17 cellular contexts compared by ENCODE assay signal in the genomic region with DNA sequence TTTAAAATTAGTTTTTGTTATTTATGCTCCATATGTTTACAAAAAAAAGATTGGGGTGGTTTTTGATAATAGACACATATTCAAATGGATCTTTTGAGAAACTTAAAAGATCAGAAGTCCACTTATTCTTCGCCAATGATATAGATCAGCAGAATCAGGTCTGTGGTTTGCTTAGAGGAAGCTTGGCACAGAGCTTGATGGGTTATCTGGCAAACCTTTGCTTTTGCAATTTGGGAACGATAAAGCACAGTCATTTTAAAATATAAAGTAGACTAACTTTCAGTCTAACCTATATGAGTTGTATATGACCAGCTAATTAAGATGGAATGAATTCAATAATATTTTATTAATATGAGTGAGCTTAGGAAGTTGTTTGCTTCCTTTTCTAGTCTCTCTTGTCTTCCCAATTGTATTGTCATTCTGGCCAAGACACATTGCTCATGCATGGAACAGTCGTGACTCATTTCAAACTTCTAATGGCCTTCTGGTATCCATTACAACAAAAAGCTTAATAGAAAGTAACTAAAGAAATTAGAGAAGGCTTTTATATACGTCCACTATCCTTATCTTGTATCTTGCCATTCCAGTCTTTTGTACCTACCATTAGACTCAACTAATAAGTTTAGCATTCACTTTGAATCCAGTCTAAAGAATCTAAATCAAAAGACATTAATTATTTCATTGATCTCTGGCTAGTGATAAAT.
DNase-seq lines count a peak whose midpoint lies in the region; ATAC-seq and TF ChIP-seq lines count a peak whose summit lies in the region.
"Had no signal": no experiment of that assay in that cellular context is flagged by ENCODE, and none has a peak within 500 bp of the region (broad histone marks: within the 10 kb centered on the region; RNA-seq: fewer than 3 reads in every experiment).

No MANE protein-coding gene starts in this region.

- H3K9ac ChIP-seq in SK-N-SH (peak overlapping the region; percentile 49; the same call in 1 of the 2 replicates), fibroblast of lung (ENCODE audit: insufficient read depth, low read length) (no peak overlapping the region), smooth muscle cell (ENCODE audit: low read depth) (no peak overlapping the region)

- POLR2A ChIA-PET in SK-N-SH (lab: Yijun Ruan, JAX), result no interaction called here

- TF ChIP-seq CTCF in SK-N-SH (IDR thresholded peaks at IDR 0.05) (no peak), fibroblast of lung (conservative IDR thresholded peaks at IDR 0.05 in 1 of 2, IDR thresholded peaks at IDR 0.05 in 1 of 2; ENCODE audit: low read depth in 1 of 2, low read length in 2 of 2) (no peak), smooth muscle cell (IDR thresholded peaks at IDR 0.05; ENCODE audit: borderline replicate concordance, insufficient read depth, poor library complexity, severe bottlenecking) (no peak), progenitor cell of endocrine pancreas (IDR thresholded peaks at IDR 0.05; ENCODE audit: unreplicated experiment) (no peak)

- no peaks in the 10 kb centered on the region for H3K9me2 ChIP-seq in SK-N-SH

- H3K36me3 Mint-ChIP-seq in progenitor cell of endocrine pancreas (ENCODE audit: insufficient read depth), result no peaks in the 10 kb centered on the region
- H3K36me3 Mint-ChIP-seq: CD4-positive, alpha-beta memory T cell; naive thymus-derived CD8-positive, alpha-beta T cell had no signal

- CTCF ChIA-PET in SK-N-SH (lab: Yijun Ruan, JAX), result interaction anchor here (1.3 kb wide), 1 partner anchor 11 kb away, joined by 4 read pairs; no protein-coding TSS in a partner anchor

- no peak overlapping the region for H2AFZ ChIP-seq in SK-N-SH (ENCODE audit: low read depth)
- H2AFZ ChIP-seq in fibroblast of lung (ENCODE audit: low read length), result no peak overlapping the region
- no peak overlapping the region for H2AFZ ChIP-seq in smooth muscle cell (ENCODE audit: low read depth)

- no peak for ATAC-seq in GM18909 (IDR thresholded peaks at IDR 0.05; ENCODE audit: poor library complexity, unreplicated experiment)
- ATAC-seq: activated CD8-positive, alpha-beta T cell treated with anti-CD3 and anti-CD28 coated beads for 36 hours; naive thymus-derived CD8-positive, alpha-beta T cell had no signal

- no peaks in the 10 kb centered on the region for H3K27me3 Mint-ChIP-seq in progenitor cell of endocrine pancreas
- H3K27me3 Mint-ChIP-seq: CD4-positive, alpha-beta memory T cell; naive thymus-derived CD8-positive, alpha-beta T cell had no signal

- H3K27ac ChIP-seq in SK-N-SH (ENCODE audit: low read depth in 2 of 2, low read length in 1 of 2), result peak overlapping the region; percentile 88 to 95; a peak in 3 of 4 replicates
- no peak overlapping the region for H3K27ac ChIP-seq in fibroblast of lung (ENCODE audit: insufficient read depth, low read length)
- H3K27ac ChIP-seq in smooth muscle cell (ENCODE audit: low read depth), result peak overlapping the region; percentile 51
- H3K27ac ChIP-seq: left ventricle myocardium inferior, transverse colon had no signal

- H3K79me2 ChIP-seq in SK-N-SH (ENCODE audit: insufficient read depth) (no peaks in the 10 kb centered on the region), fibroblast of lung (ENCODE audit: control insufficient read depth, insufficient read depth, low read length) (no peaks in the 10 kb centered on the region), smooth muscle cell (ENCODE audit: low read depth) (no peaks in the 10 kb centered on the region)

- 3% methylated on average over 4 of the region's 4 CpGs for WGBS in SK-N-SH (ENCODE audit: low lambda C conversion rate)
- WGBS in smooth muscle cell (ENCODE audit: low lambda C conversion rate), result 53% methylated on average over 4 of the region's 4 CpGs

- H3K27me3 ChIP-seq in SK-N-SH (ENCODE audit: insufficient read depth) (no peaks in the 10 kb centered on the region), fibroblast of lung (ENCODE audit: control insufficient read depth, insufficient read depth, low read length) (no peaks in the 10 kb centered on the region), smooth muscle cell (ENCODE audit: low read depth) (no peaks in the 10 kb centered on the region), HAP-1 (ENCODE audit: low read depth) (no peaks in the 10 kb centered on the region)
- H3K27me3 ChIP-seq: transverse colon had no signal

- peaks cover 25% of the 10 kb centered on the region for H3F3A ChIP-seq in SK-N-SH (replicated peaks; ENCODE audit: insufficient read depth)
- H3F3A ChIP-seq in smooth muscle cell (ENCODE audit: low read depth), result no peaks in the 10 kb centered on the region

- no peak for TF ChIP-seq RAD21 in SK-N-SH (IDR thresholded peaks at IDR 0.05; ENCODE audit: low read length)

- H3K4me2 ChIP-seq in SK-N-SH (peak overlapping the region; percentile 75), fibroblast of lung (ENCODE audit: extremely low read depth, insufficient read depth, low read length) (no peak overlapping the region), smooth muscle cell (peak overlapping the region; percentile 43)

- peaks cover 9% of the 10 kb centered on the region for H3K4me1 Mint-ChIP-seq in progenitor cell of endocrine pancreas (ENCODE audit: low read depth)
- H3K4me1 Mint-ChIP-seq: CD4-positive, alpha-beta memory T cell; naive thymus-derived CD8-positive, alpha-beta T cell had no signal

- no peaks in the 10 kb centered on the region for H3K9me3 Mint-ChIP-seq in progenitor cell of endocrine pancreas (ENCODE audit: low read depth)

- DNase-seq in HCEC 1CT (peak; percentile 79), SK-N-SH (no peak), fibroblast of lung (ENCODE audit: low read depth in 2 of 2) (peak; percentile 57 to 84), smooth muscle cell (lab: John Stamatoyannopoulos, UW; ENCODE audit: unreplicated experiment) (no peak), cortex of kidney (lab: John Stamatoyannopoulos, UW) (no peak), HAP-1 (ENCODE audit: low spot score in 2 of 2) (no peak), progenitor cell of endocrine pancreas (ENCODE audit: low spot score, unreplicated experiment) (no peak)
- DNase-seq: activated CD8-positive, alpha-beta T cell treated with anti-CD3 and anti-CD28 coated beads for 36 hours; activated gamma-delta T cell treated with Interleukin-2 at 50 U/mL for 16 hours; CD4-positive, alpha-beta memory T cell; left ventricle myocardium inferior; naive thymus-derived CD8-positive, alpha-beta T cell; NCI-H1092; NCI-H2171 treated with DMSO at 0.1 percent for 48 hours; stimulated activated CD4-positive, alpha-beta T cell treated with anti-CD3 and anti-CD28 coated beads, Interleukin-1b, Interleukin-23, amount 100 ng/mL, for 48 hours; transverse colon had no signal

- no peaks in the 10 kb centered on the region for H3K36me3 ChIP-seq in SK-N-SH (replicated peaks in 1 of 2; ENCODE audit: control insufficient read depth in 1 of 2, insufficient read depth in 2 of 2, low read length in 1 of 2)
- no peaks in the 10 kb centered on the region for H3K36me3 ChIP-seq in fibroblast of lung (ENCODE audit: control insufficient read depth, insufficient read depth, low read length)
- H3K36me3 ChIP-seq in smooth muscle cell (ENCODE audit: low read depth), result no peaks in the 10 kb centered on the region
- H3K36me3 ChIP-seq in HAP-1 (replicated peaks), result no peaks in the 10 kb centered on the region
- H3K36me3 ChIP-seq: left ventricle myocardium inferior, transverse colon had no signal

- H4K20me1 ChIP-seq in SK-N-SH (ENCODE audit: insufficient read depth) (no peaks in the 10 kb centered on the region), fibroblast of lung (ENCODE audit: control insufficient read depth, extremely low read depth, insufficient read depth, low read length) (no peaks in the 10 kb centered on the region), smooth muscle cell (ENCODE audit: low read depth) (no peaks in the 10 kb centered on the region)

- in situ Hi-C loops in HAP-1 (cut with MboI; ENCODE audit: low sequenced_read_pairs), result no loop called here

- peak; percentile 56 to 98 for TF ChIP-seq EP300 in SK-N-SH (IDR thresholded peaks at IDR 0.05; ENCODE audit: borderline replicate concordance in 1 of 2, low read depth in 1 of 2, low read length in 1 of 2)

- H3K4me1 ChIP-seq in SK-N-SH (ENCODE audit: control insufficient read depth in 1 of 2, insufficient read depth in 2 of 2, low read depth in 1 of 2, low read length in 1 of 2) (peaks cover 0 to 19% of the 10 kb centered on the region in 2 experiments; a peak in 2 of 4 replicates), fibroblast of lung (ENCODE audit: control insufficient read depth, extremely low read depth, insufficient read depth, low read length) (peaks cover 2% of the 10 kb centered on the region), smooth muscle cell (ENCODE audit: low read depth) (peaks cover 4% of the 10 kb centered on the region), HAP-1 (no peaks in the 10 kb centered on the region)
- H3K4me1 ChIP-seq: left ventricle myocardium inferior, transverse colon had no signal

- H3K9me3 ChIP-seq in SK-N-SH (no peaks in the 10 kb centered on the region), fibroblast of lung (ENCODE audit: control insufficient read depth, insufficient read depth, low read depth, low read length) (no peaks in the 10 kb centered on the region), smooth muscle cell (replicated peaks; ENCODE audit: low read depth) (no peaks in the 10 kb centered on the region), HAP-1 (no peaks in the 10 kb centered on the region)
- H3K9me3 ChIP-seq: left ventricle myocardium inferior, transverse colon had no signal

- no peak overlapping the region for H3K27ac Mint-ChIP-seq in progenitor cell of endocrine pancreas
- H3K27ac Mint-ChIP-seq: activated CD8-positive, alpha-beta T cell treated with anti-CD3 and anti-CD28 coated beads for 36 hours; CD4-positive, alpha-beta memory T cell; naive thymus-derived CD8-positive, alpha-beta T cell had no signal

- H3K4me3 Mint-ChIP-seq in progenitor cell of endocrine pancreas (ENCODE audit: low read depth), result no peak overlapping the region
- H3K4me3 Mint-ChIP-seq: activated CD8-positive, alpha-beta T cell treated with anti-CD3 and anti-CD28 coated beads for 36 hours; CD4-positive, alpha-beta memory T cell; naive thymus-derived CD8-positive, alpha-beta T cell had no signal

- H3K4me3 ChIP-seq in SK-N-SH (ENCODE audit: low read depth in 2 of 2, low read length in 1 of 2), result peak overlapping the region in 1 of 2 experiments; percentile 10; a peak in 1 of 4 replicates
- no peak overlapping the region for H3K4me3 ChIP-seq in fibroblast of lung (replicated peaks in 1 of 4; ENCODE audit: control extremely low read depth in 1 of 4, insufficient read depth in 1 of 4, low read depth in 3 of 4, low read length in 4 of 4)
- H3K4me3 ChIP-seq in smooth muscle cell, result no peak overlapping the region
- no peak overlapping the region for H3K4me3 ChIP-seq in HAP-1
- H3K4me3 ChIP-seq: left ventricle myocardium inferior, transverse colon had no signal

TF ChIP-seq in SK-N-SH, 30 proteins besides CTCF, POLR2A, EP300 and RAD21 (continues in another document):
- TF ChIP-seq RCOR1 (IDR thresholded peaks at IDR 0.05; ENCODE audit: low read length) (no peak), MAX (IDR thresholded peaks at IDR 0.05; ENCODE audit: low read depth) (peak; percentile 60; the same call in 1 of the 2 replicates), NFIC (IDR thresholded peaks at IDR 0.05; ENCODE audit: borderline replicate concordance) (peak; percentile 92)

Comparison
In these comparisons a context has a peak if more than half of its experiments do, and no peak if none do; other contexts are left out.
1. DNase-seq: peak in HCEC 1CT (single experiment) and fibroblast of lung (2 of 2); none in SK-N-SH (single experiment), smooth muscle cell (single experiment), cortex of kidney (single experiment), HAP-1 (0 of 2) and progenitor cell of endocrine pancreas (single experiment).